9 cellular contexts compared by ENCODE assay signal in genomic region chr10:131979336-131979735, GRCh38. TPM values are rescaled to one million over a fixed set of nuclear protein-coding genes. Genes with fewer than 3 reads are reported as not detected.
A peak's percentile ranks its signal among the peaks of the same experiment; 100 is the strongest.
DNase-seq lines count a peak whose midpoint lies in the region; ATAC-seq lines count a peak whose summit lies in the region.
"Had no signal": no experiment of that assay in that cellular context is flagged by ENCODE, and none has a peak within 500 bp of the region (broad histone marks: within the 10 kb centered on the region; RNA-seq: fewer than 3 reads in every experiment).

No MANE protein-coding gene starts in this region.

- no peak for DNase-seq in activated CD4-positive, alpha-beta T cell treated with anti-CD3 and anti-CD28 coated beads, Interleukin-2, amount 10 ng/mL, durations not matched to agents 7 days and 5 days
- no peak for DNase-seq in activated CD4-positive, alpha-beta T cell treated with anti-CD3 and anti-CD28 coated beads, Interleukin-2, amount 50 U/mL, for 48 hours
- no peak for DNase-seq in activated naive CD8-positive, alpha-beta T cell treated with anti-CD3 and anti-CD28 coated beads, Interleukin-2, amount 10 ng/mL, durations not matched to agents 7 days and 5 days
- no peak for DNase-seq in immature natural killer cell
- DNase-seq in stimulated activated naive CD8-positive, alpha-beta T cell treated with anti-CD3 and anti-CD28 coated beads, Interleukin-15, amount 100 ng/mL, for 72 hours: no peak
- no peak for DNase-seq in cerebellar nuclear complex (lab: John Stamatoyannopoulos, UW)
- DNase-seq in hepatic stellate cell (ENCODE audit: low spot score): no peak

- peaks cover 4% of the 10 kb centered on the region for H3K27me3 Mint-ChIP-seq in activated CD4-positive, alpha-beta T cell treated with anti-CD3 and anti-CD28 coated beads, Interleukin-2, amount 10 ng/mL, durations not matched to agents 7 days and 5 days
- peaks cover 8% of the 10 kb centered on the region for H3K27me3 Mint-ChIP-seq in activated naive CD8-positive, alpha-beta T cell treated with anti-CD3 and anti-CD28 coated beads, Interleukin-2, amount 10 ng/mL, durations not matched to agents 7 days and 5 days
- H3K27me3 Mint-ChIP-seq in immature natural killer cell (ENCODE audit: low read depth in 3 of 3): peaks cover 6 to 17% (median 8%) of the 10 kb centered on the region in 3 donors
- H3K27me3 Mint-ChIP-seq in stimulated activated naive CD8-positive, alpha-beta T cell treated with anti-CD3 and anti-CD28 coated beads, Interleukin-15, amount 100 ng/mL, for 72 hours: no peaks in the 10 kb centered on the region

- H3K9me3 Mint-ChIP-seq in activated CD4-positive, alpha-beta T cell treated with anti-CD3 and anti-CD28 coated beads, Interleukin-2, amount 10 ng/mL, durations not matched to agents 7 days and 5 days: no peaks in the 10 kb centered on the region
- no peaks in the 10 kb centered on the region for H3K9me3 Mint-ChIP-seq in activated naive CD8-positive, alpha-beta T cell treated with anti-CD3 and anti-CD28 coated beads, Interleukin-2, amount 10 ng/mL, durations not matched to agents 7 days and 5 days
- H3K9me3 Mint-ChIP-seq in immature natural killer cell: no peaks in the 10 kb centered on the region
- H3K9me3 Mint-ChIP-seq in stimulated activated naive CD8-positive, alpha-beta T cell treated with anti-CD3 and anti-CD28 coated beads, Interleukin-15, amount 100 ng/mL, for 72 hours: no peaks in the 10 kb centered on the region
- H3K9me3 Mint-ChIP-seq: memory B cell had no signal

- peaks cover 25% of the 10 kb centered on the region for H3K36me3 Mint-ChIP-seq in activated CD4-positive, alpha-beta T cell treated with anti-CD3 and anti-CD28 coated beads, Interleukin-2, amount 10 ng/mL, durations not matched to agents 7 days and 5 days (ENCODE audit: low read depth)
- H3K36me3 Mint-ChIP-seq in activated naive CD8-positive, alpha-beta T cell treated with anti-CD3 and anti-CD28 coated beads, Interleukin-2, amount 10 ng/mL, durations not matched to agents 7 days and 5 days: peaks cover 33% of the 10 kb centered on the region
- no peaks in the 10 kb centered on the region for H3K36me3 Mint-ChIP-seq in immature natural killer cell
- H3K36me3 Mint-ChIP-seq: memory B cell had no signal

- POLR2A ChIA-PET in activated CD4-positive, alpha-beta T cell treated with anti-CD3 and anti-CD28 coated beads, Interleukin-2, amount 10 ng/mL, durations not matched to agents 7 days and 5 days (lab: Charles Lee): no interaction called here
- POLR2A ChIA-PET in activated naive CD8-positive, alpha-beta T cell treated with anti-CD3 and anti-CD28 coated beads, Interleukin-2, amount 10 ng/mL, durations not matched to agents 7 days and 5 days (lab: Charles Lee): no interaction called here

- H3K4me3 Mint-ChIP-seq in activated CD4-positive, alpha-beta T cell treated with anti-CD3 and anti-CD28 coated beads, Interleukin-2, amount 10 ng/mL, durations not matched to agents 7 days and 5 days: peak overlapping the region; percentile 81
- peak overlapping the region; percentile 82 for H3K4me3 Mint-ChIP-seq in activated naive CD8-positive, alpha-beta T cell treated with anti-CD3 and anti-CD28 coated beads, Interleukin-2, amount 10 ng/mL, durations not matched to agents 7 days and 5 days
- peak overlapping the region; percentile 8 to 57 (median 43) for H3K4me3 Mint-ChIP-seq in immature natural killer cell
- H3K4me3 Mint-ChIP-seq in stimulated activated naive CD8-positive, alpha-beta T cell treated with anti-CD3 and anti-CD28 coated beads, Interleukin-15, amount 100 ng/mL, for 72 hours: peak overlapping the region; percentile 77 to 91

- H3K27ac Mint-ChIP-seq in activated CD4-positive, alpha-beta T cell treated with anti-CD3 and anti-CD28 coated beads, Interleukin-2, amount 10 ng/mL, durations not matched to agents 7 days and 5 days: peak overlapping the region; percentile 78
- peak overlapping the region; percentile 59 for H3K27ac Mint-ChIP-seq in activated naive CD8-positive, alpha-beta T cell treated with anti-CD3 and anti-CD28 coated beads, Interleukin-2, amount 10 ng/mL, durations not matched to agents 7 days and 5 days
- peak overlapping the region in 3 of 6 donors; percentile 9 to 57 (median 32) for H3K27ac Mint-ChIP-seq in immature natural killer cell
- peak overlapping the region; percentile 50 to 52 for H3K27ac Mint-ChIP-seq in stimulated activated naive CD8-positive, alpha-beta T cell treated with anti-CD3 and anti-CD28 coated beads, Interleukin-15, amount 100 ng/mL, for 72 hours
- H3K27ac Mint-ChIP-seq: memory B cell had no signal

- H3K4me1 Mint-ChIP-seq in activated CD4-positive, alpha-beta T cell treated with anti-CD3 and anti-CD28 coated beads, Interleukin-2, amount 10 ng/mL, durations not matched to agents 7 days and 5 days: peaks cover 68% of the 10 kb centered on the region
- H3K4me1 Mint-ChIP-seq in activated naive CD8-positive, alpha-beta T cell treated with anti-CD3 and anti-CD28 coated beads, Interleukin-2, amount 10 ng/mL, durations not matched to agents 7 days and 5 days: peaks cover 56% of the 10 kb centered on the region
- peaks cover 34 to 35% of the 10 kb centered on the region in 2 donors for H3K4me1 Mint-ChIP-seq in immature natural killer cell
- peaks cover 66% of the 10 kb centered on the region for H3K4me1 Mint-ChIP-seq in stimulated activated naive CD8-positive, alpha-beta T cell treated with anti-CD3 and anti-CD28 coated beads, Interleukin-15, amount 100 ng/mL, for 72 hours

- CTCF ChIA-PET in activated CD4-positive, alpha-beta T cell treated with anti-CD3 and anti-CD28 coated beads, Interleukin-2, amount 10 ng/mL, durations not matched to agents 7 days and 5 days (lab: Charles Lee): no interaction called here

- no peak for ATAC-seq in activated naive CD8-positive, alpha-beta T cell treated with anti-CD3 and anti-CD28 coated beads, Interleukin-2, amount 10 ng/mL, durations not matched to agents 7 days and 5 days (ENCODE audit: low read depth)
- ATAC-seq in stimulated activated naive CD8-positive, alpha-beta T cell treated with anti-CD3 and anti-CD28 coated beads, Interleukin-15, amount 100 ng/mL, for 72 hours: no peak
- ATAC-seq in HG02870 (IDR thresholded peaks at IDR 0.05; ENCODE audit: unreplicated experiment): no peak

RNA-seq across cellular contexts. Expression of gene BNIP3, which starts 2.4 kb away (rescaled TPM):
- 10 to 100 TPM; 59.0 to 62.2 TPM for total RNA-seq in activated CD4-positive, alpha-beta T cell treated with anti-CD3 and anti-CD28 coated beads, Interleukin-2, amount 10 ng/mL, durations not matched to agents 7 days and 5 days
- total RNA-seq in activated naive CD8-positive, alpha-beta T cell treated with anti-CD3 and anti-CD28 coated beads, Interleukin-2, amount 10 ng/mL, durations not matched to agents 7 days and 5 days: 10 to 100 TPM; 67.0 to 69.4 TPM
- polyA plus RNA-seq in immature natural killer cell: 10 to 100 TPM in 1 of 3 donors, 1 to 10 TPM in 2; 8.7 to 17.8 (median 9.0) TPM
